ENCODE assay signal across 1 cellular context in the genomic region with DNA sequence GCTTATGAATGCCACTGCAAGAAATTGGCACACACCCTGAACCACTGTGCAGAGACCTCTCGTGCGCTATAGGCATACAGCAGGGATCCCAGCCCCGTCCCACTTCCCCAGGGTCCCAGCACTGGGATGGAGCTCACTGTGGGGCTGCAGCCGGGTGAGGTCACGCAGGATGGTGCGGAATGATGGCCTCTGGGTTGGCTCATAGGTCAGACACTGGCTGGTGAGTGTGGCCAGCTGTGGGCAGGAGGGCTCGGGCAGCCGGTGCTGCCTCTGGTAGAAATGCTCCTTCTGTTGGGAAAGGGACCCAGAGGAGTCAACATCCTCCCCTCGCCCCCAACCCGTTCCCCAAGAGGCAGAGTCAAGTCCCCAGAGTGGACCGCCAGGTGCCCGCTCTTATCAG.
TF ChIP-seq lines count a peak whose summit lies in the region.

No MANE protein-coding gene starts in this region.

TF ChIP-seq in K562, 482 proteins besides CTCF, POLR2A, EP300 and RAD21:
- TF ChIP-seq, protein P1, sequence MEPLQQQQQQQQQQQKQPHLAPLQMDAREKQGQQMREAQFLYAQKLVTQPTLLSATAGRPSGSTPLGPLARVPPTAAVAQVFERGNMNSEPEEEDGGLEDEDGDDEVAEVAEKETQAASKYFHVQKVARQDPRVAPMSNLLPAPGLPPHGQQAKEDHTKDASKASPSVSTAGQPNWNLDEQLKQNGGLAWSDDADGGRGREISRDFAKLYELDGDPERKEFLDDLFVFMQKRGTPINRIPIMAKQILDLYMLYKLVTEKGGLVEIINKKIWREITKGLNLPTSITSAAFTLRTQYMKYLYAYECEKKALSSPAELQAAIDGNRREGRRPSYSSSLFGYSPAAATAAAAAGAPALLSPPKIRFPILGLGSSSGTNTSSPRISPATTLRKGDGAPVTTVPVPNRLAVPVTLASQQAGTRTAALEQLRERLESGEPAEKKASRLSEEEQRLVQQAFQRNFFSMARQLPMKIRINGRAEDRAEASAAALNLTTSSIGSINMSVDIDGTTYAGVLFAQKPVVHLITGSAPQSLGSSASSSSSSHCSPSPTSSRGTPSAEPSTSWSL (CRISPR knock-in tag; IDR thresholded peaks at IDR 0.05; ENCODE audit: borderline replicate concordance): no peak
- TF ChIP-seq POLR2G (IDR thresholded peaks at IDR 0.05; ENCODE audit: low read depth, low read length): peak; percentile 56
